In genomic region chr4:77952399-77952974, GRCh38 we compare ENCODE assay signal across 19 cellular contexts.
"Had no signal": no experiment of that assay in that cellular context is flagged by ENCODE, and none has a peak within 500 bp of the region (broad histone marks: within the 10 kb centered on the region; RNA-seq: fewer than 3 reads in every experiment).

No MANE protein-coding gene starts in this region.

- H3K27ac Mint-ChIP-seq: activated CD4-positive, alpha-beta T cell treated with anti-CD3 and anti-CD28 coated beads, Interleukin-2, amount 10 ng/mL, durations not matched to agents 7 days and 5 days; nephron had no signal

- H3K4me3 Mint-ChIP-seq: activated CD4-positive, alpha-beta T cell treated with anti-CD3 and anti-CD28 coated beads, Interleukin-2, amount 10 ng/mL, durations not matched to agents 7 days and 5 days; activated naive CD8-positive, alpha-beta T cell; nephron had no signal

- DNase-seq: activated CD4-positive, alpha-beta T cell treated with anti-CD3 and anti-CD28 coated beads, Interleukin-2, amount 10 ng/mL, durations not matched to agents 7 days and 5 days; activated CD4-positive, CD25-positive, alpha-beta regulatory T cell; activated effector memory CD4-positive, alpha-beta T cell treated with anti-CD3 and anti-CD28 coated beads, Interleukin-2, amount 50 U/mL, for 16 hours; amygdala; dermis blood vessel endothelial cell; effector memory CD4-positive, alpha-beta T cell; heart left ventricle; left lung; mammary epithelial cell; midbrain; nucleus accumbens; stimulated activated naive CD4-positive, alpha-beta T cell; T1000; transverse colon; uterus had no signal

- H3K9me3 Mint-ChIP-seq: activated CD4-positive, alpha-beta T cell treated with anti-CD3 and anti-CD28 coated beads, Interleukin-2, amount 10 ng/mL, durations not matched to agents 7 days and 5 days; nephron had no signal

- ATAC-seq: gastroesophageal sphincter, heart left ventricle, left lung had no signal

- FAIRE-seq: endothelial cell of umbilical vein had no signal

- H3K4me1 Mint-ChIP-seq: nephron had no signal

- H3K27me3 Mint-ChIP-seq: activated CD4-positive, alpha-beta T cell treated with anti-CD3 and anti-CD28 coated beads, Interleukin-2, amount 10 ng/mL, durations not matched to agents 7 days and 5 days; activated naive CD8-positive, alpha-beta T cell had no signal
